ENCODE assay signal across 10 cellular contexts in the genomic region with DNA sequence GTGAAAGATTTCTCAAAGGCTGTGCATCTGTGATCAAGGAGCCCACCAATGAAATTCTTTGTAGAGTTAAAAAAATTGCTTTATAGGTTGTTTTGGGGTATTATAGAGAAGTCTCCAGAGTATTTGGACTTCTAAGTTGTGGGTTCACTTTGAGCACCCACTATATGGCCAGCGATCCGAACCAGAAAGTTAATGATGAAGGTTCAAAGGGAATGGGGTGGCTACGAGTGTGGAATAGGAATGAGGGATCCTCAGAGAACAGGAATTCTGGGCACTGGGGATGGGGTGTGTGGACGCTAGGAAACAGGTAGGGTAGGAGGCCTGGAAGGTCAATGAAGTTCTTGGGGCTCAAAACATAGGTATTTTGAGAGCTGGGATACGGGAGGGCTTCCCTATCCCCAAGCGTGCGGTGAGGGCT. TPM values are rescaled to one million over a fixed set of nuclear protein-coding genes. Genes with fewer than 3 reads are reported as not detected.
DNase-seq lines count a peak whose midpoint lies in the region; FAIRE-seq and TF ChIP-seq lines count a peak whose summit lies in the region.
"Had no signal": no experiment of that assay in that cellular context is flagged by ENCODE, and none has a peak within 500 bp of the region (broad histone marks: within the 10 kb centered on the region; RNA-seq: fewer than 3 reads in every experiment).

No MANE protein-coding gene starts in this region.

- TF ChIP-seq CTCF in Caco-2 (IDR thresholded peaks at IDR 0.05; ENCODE audit: insufficient read depth in 1 of 2, low read depth in 1 of 2, low read length in 1 of 2, severe bottlenecking in 1 of 2, unreplicated experiment in 1 of 2) (no peak), OCI-LY7 (conservative IDR thresholded peaks at IDR 0.05; ENCODE audit: low read length) (no peak), endothelial cell of umbilical vein (IDR thresholded peaks at IDR 0.05; ENCODE audit: extremely low read depth in 1 of 2, insufficient read depth in 1 of 2, low read depth in 1 of 2, low read length in 2 of 2) (no peak), osteoblast (IDR thresholded peaks at IDR 0.05; ENCODE audit: extremely low read depth, low read depth, low read length) (no peak)

- H3K4me1 ChIP-seq in Caco-2 (peaks cover 13% of the 10 kb centered on the region), OCI-LY7 (ENCODE audit: insufficient read depth, low read length, poor library complexity, severe bottlenecking) (peaks cover 55% of the 10 kb centered on the region), endothelial cell of umbilical vein (ENCODE audit: control insufficient read depth, extremely low read depth, insufficient read depth, low read length) (peaks cover 9% of the 10 kb centered on the region), osteoblast (ENCODE audit: insufficient read depth, low read length) (peaks cover 18% of the 10 kb centered on the region)

- DNase-seq in Caco-2 = no peak
- no peak for DNase-seq in OCI-LY7 (ENCODE audit: low spot score)
- DNase-seq in endothelial cell of umbilical vein (ENCODE audit: low read depth, low spot score) = no peak
- DNase-seq in osteoblast (ENCODE audit: insufficient read length, low spot score, missing footprints) = no peak
- DNase-seq in NCI-H526 (lab: John Stamatoyannopoulos, UW) = no peak
- DNase-seq in COLO668 (lab: John Stamatoyannopoulos, UW; ENCODE audit: unreplicated experiment) = no peak
- no peak for DNase-seq in GM19240 (ENCODE audit: insufficient read length, low spot score)
- no peak for DNase-seq in DMS53 treated with DMSO at 0.1 percent for 48 hours (lab: John Stamatoyannopoulos, UW; ENCODE audit: unreplicated experiment)
- DNase-seq: occipital lobe had no signal

- no peaks in the 10 kb centered on the region for H3K9me3 ChIP-seq in Caco-2
- no peaks in the 10 kb centered on the region for H3K9me3 ChIP-seq in OCI-LY7 (ENCODE audit: low read length)
- no peaks in the 10 kb centered on the region for H3K9me3 ChIP-seq in endothelial cell of umbilical vein (replicated peaks; ENCODE audit: control insufficient read depth, insufficient read depth, low read length)
- no peaks in the 10 kb centered on the region for H3K9me3 ChIP-seq in osteoblast (ENCODE audit: low read depth, low read length)

- TF ChIP-seq POLR2A in endothelial cell of umbilical vein (IDR thresholded peaks at IDR 0.05; ENCODE audit: low read depth, low read length) = no peak

- H2AFZ ChIP-seq in OCI-LY7 (ENCODE audit: low read length) (no peak overlapping the region), endothelial cell of umbilical vein (ENCODE audit: low read depth, low read length) (peak overlapping the region; percentile 17), osteoblast (ENCODE audit: low read length) (peak overlapping the region; percentile 70)

- POLR2A ChIA-PET in Caco-2 (lab: Charles Lee) = no interaction called here
- POLR2A ChIA-PET in OCI-LY7 (lab: Charles Lee) = no interaction called here
- POLR2A ChIA-PET in endothelial cell of umbilical vein (lab: Charles Lee) = no interaction called here

- no peaks in the 10 kb centered on the region for H3K36me3 ChIP-seq in Caco-2 (ENCODE audit: control insufficient read depth, insufficient read depth, low read length)
- peaks cover 35% of the 10 kb centered on the region for H3K36me3 ChIP-seq in OCI-LY7 (ENCODE audit: insufficient read depth, low read length)
- no peaks in the 10 kb centered on the region for H3K36me3 ChIP-seq in endothelial cell of umbilical vein (ENCODE audit: control insufficient read depth in 2 of 2, extremely low read depth in 1 of 2, insufficient read depth in 2 of 2, low read length in 2 of 2)
- no peaks in the 10 kb centered on the region for H3K36me3 ChIP-seq in osteoblast (ENCODE audit: insufficient read depth, low read length)

- H3K4me3 Mint-ChIP-seq in Caco-2 (ENCODE audit: unreplicated experiment) = peak overlapping the region; percentile 97

- peaks cover 54% of the 10 kb centered on the region for H3K79me2 ChIP-seq in OCI-LY7 (ENCODE audit: insufficient read depth, low read depth, low read length)
- peaks cover 22% of the 10 kb centered on the region for H3K79me2 ChIP-seq in endothelial cell of umbilical vein (ENCODE audit: control insufficient read depth, insufficient read depth, low read length)
- H3K79me2 ChIP-seq in osteoblast (ENCODE audit: insufficient read depth, low read length) = peaks cover 46% of the 10 kb centered on the region

- no peaks in the 10 kb centered on the region for H3K27me3 Mint-ChIP-seq in Caco-2 (ENCODE audit: insufficient read depth, unreplicated experiment)

- H3K27ac ChIP-seq in OCI-LY7 (ENCODE audit: low read depth, low read length, poor library complexity, severe bottlenecking) (peak overlapping the region; percentile 86), endothelial cell of umbilical vein (ENCODE audit: insufficient read depth, low read depth, low read length) (no peak overlapping the region), osteoblast (ENCODE audit: low read depth, low read length) (no peak overlapping the region)

- H3K4me2 ChIP-seq in OCI-LY7 (ENCODE audit: low read length) (peak overlapping the region; percentile 92), endothelial cell of umbilical vein (ENCODE audit: insufficient read depth, low read length) (peak overlapping the region; percentile 94), osteoblast (ENCODE audit: insufficient read depth, low read length) (peak overlapping the region; percentile 99)

- H3K4me1 Mint-ChIP-seq in Caco-2 (ENCODE audit: low read depth, unreplicated experiment) = peaks cover 22% of the 10 kb centered on the region

- H3K27me3 ChIP-seq in Caco-2 (replicated peaks; ENCODE audit: control insufficient read depth, insufficient read depth, low read length) (no peaks in the 10 kb centered on the region), endothelial cell of umbilical vein (ENCODE audit: control insufficient read depth in 2 of 2, insufficient read depth in 2 of 2, low read length in 2 of 2) (peaks cover 0 to 6% of the 10 kb centered on the region in 2 experiments), osteoblast (ENCODE audit: insufficient read depth, low read length) (peaks cover 30% of the 10 kb centered on the region)

- H3K4me3 ChIP-seq in Caco-2 (ENCODE audit: low read depth, low read length) (peak overlapping the region; percentile 92), OCI-LY7 (ENCODE audit: low read depth, low read length, poor library complexity, severe bottlenecking) (peak overlapping the region; percentile 98), endothelial cell of umbilical vein (replicated peaks in 1 of 3; ENCODE audit: insufficient read depth in 1 of 3, low read depth in 1 of 3, low read length in 3 of 3) (peak overlapping the region; percentile 71 to 82 (median 72)), osteoblast (ENCODE audit: insufficient read depth, low read length) (peak overlapping the region; percentile 84)

- peaks cover 7% of the 10 kb centered on the region for H3K36me3 Mint-ChIP-seq in Caco-2 (ENCODE audit: insufficient read depth, unreplicated experiment)

- intact Hi-C loops in Caco-2 (cut with micrococcal nuclease; ENCODE audit: unreplicated experiment) = no loop called here
- intact Hi-C loops in OCI-LY7 (cut with micrococcal nuclease; ENCODE audit: unreplicated experiment) = loop anchor here (5.0 kb wide), 1 partner anchor 232 kb away; no protein-coding TSS in a partner anchor
- intact Hi-C loops in endothelial cell of umbilical vein (cut with micrococcal nuclease) = loop anchor here (1.0 kb wide), 1 partner anchor 23 kb away; no protein-coding TSS in a partner anchor

- peak overlapping the region; percentile 35 for H3K9ac ChIP-seq in endothelial cell of umbilical vein (replicated peaks; ENCODE audit: extremely low read depth, insufficient read depth, low read length)

- H3K9me3 Mint-ChIP-seq in Caco-2 (ENCODE audit: unreplicated experiment) = no peaks in the 10 kb centered on the region

- peak overlapping the region; percentile 94 for H3K27ac Mint-ChIP-seq in Caco-2 (ENCODE audit: unreplicated experiment)

- CTCF ChIA-PET in Caco-2 (lab: Charles Lee) = interaction anchor here (0.7 kb wide), 1 partner anchor 22 kb away, joined by 6 read pairs; no protein-coding TSS in a partner anchor
- CTCF ChIA-PET in OCI-LY7 (lab: Charles Lee; ENCODE audit: unreplicated experiment) = no interaction called here
- CTCF ChIA-PET in endothelial cell of umbilical vein (lab: Charles Lee) = no interaction called here

- FAIRE-seq in endothelial cell of umbilical vein (lab: Jason Lieb, UNC) = no peak

- H3K9me1 ChIP-seq in endothelial cell of umbilical vein (replicated peaks; ENCODE audit: control insufficient read depth, extremely low read depth, insufficient read depth, low read length) = no peaks in the 10 kb centered on the region

- dilution Hi-C loops in endothelial cell of umbilical vein (cut with MboI; ENCODE audit: extremely low pct_ligation_motif_present, low sequenced_read_pairs) = no loop called here

- H4K20me1 ChIP-seq in OCI-LY7 (ENCODE audit: insufficient read depth, low read length) (peaks cover 23% of the 10 kb centered on the region), endothelial cell of umbilical vein (replicated peaks; ENCODE audit: control insufficient read depth, extremely low read depth, insufficient read depth, low read length) (no peaks in the 10 kb centered on the region), osteoblast (ENCODE audit: insufficient read depth, low read length) (peaks cover 43% of the 10 kb centered on the region)

- no peaks in the 10 kb centered on the region for H3K9me2 ChIP-seq in OCI-LY7 (ENCODE audit: insufficient read depth, low read length)

- BruUV-seq in Caco-2 (replicated peaks; lab: Mats Ljungman, UMichigan) (TSS peak; percentile 48), OCI-LY7 (replicated peaks; lab: Mats Ljungman, UMichigan) (no TSS peak), endothelial cell of umbilical vein (replicated peaks; lab: Mats Ljungman, UMichigan) (no TSS peak)

RNA-seq across cellular contexts. Expression of a gene that starts 0.8 kb away (rescaled TPM):
- total RNA-seq in Caco-2 (2022) (26.9 and 29.6 TPM in 2 replicates), OCI-LY7 (2022) (57.5 and 57.9 TPM in 2 replicates), endothelial cell of umbilical vein (20.9 and 23.4 TPM in 2 replicates), osteoblast (6.8 and 12.7 TPM in 2 replicates)
- 47.8 and 50.0 TPM in 2 replicates for total RNA-seq in OCI-LY7 (2014; rRNA removed; shearing (Covaris generic))
- polyA plus RNA-seq in endothelial cell of umbilical vein = 14.5 and 16.4 TPM in 2 replicates
- 13.2 and 14.8 TPM in 2 replicates for polyA plus RNA-seq in endothelial cell of umbilical vein (2011; cell fraction: cytosol; rRNA removed)
- polyA plus RNA-seq in endothelial cell of umbilical vein (2011; cell fraction: nucleus; rRNA removed) = 23.5 and 30.8 TPM in 2 replicates
- polyA plus RNA-seq in endothelial cell of umbilical vein (2012) = 20.1 and 20.3 TPM in 2 replicates
- 15.2 and 21.4 TPM in 2 replicates for polyA minus RNA-seq in endothelial cell of umbilical vein
- polyA minus RNA-seq in endothelial cell of umbilical vein (2011; cell fraction: cytosol; rRNA and poly(A)+ RNA removed) = 17.3 TPM
- polyA minus RNA-seq in endothelial cell of umbilical vein (2011; cell fraction: nucleus; rRNA and poly(A)+ RNA removed) = 7.2 and 7.8 TPM in 2 replicates

RNA-seq across cellular contexts. Expression of a gene that starts 39.9 kb away (rescaled TPM):
- total RNA-seq in Caco-2 (2022) (1.1 and 1.2 TPM in 2 replicates), OCI-LY7 (2022) (0.15 TPM in 1 of 2 replicates, not detected in the other), endothelial cell of umbilical vein (not detected in 2 replicates), osteoblast (under 0.01 TPM in 1 of 2 replicates, not detected in the other)
- total RNA-seq in OCI-LY7 (2014; rRNA removed; shearing (Covaris generic)) = not detected in 2 replicates
- polyA plus RNA-seq in endothelial cell of umbilical vein = not detected in 2 replicates
- polyA plus RNA-seq in endothelial cell of umbilical vein (2011; cell fraction: cytosol; rRNA removed) = not detected in 2 replicates
- polyA plus RNA-seq in endothelial cell of umbilical vein (2011; cell fraction: nucleus; rRNA removed) = not detected in 2 replicates
- polyA plus RNA-seq in endothelial cell of umbilical vein (2012) = not detected in 2 replicates
- not detected in 2 replicates for polyA minus RNA-seq in endothelial cell of umbilical vein
- not detected for polyA minus RNA-seq in endothelial cell of umbilical vein (2011; cell fraction: cytosol; rRNA and poly(A)+ RNA removed)
- not detected in 2 replicates for polyA minus RNA-seq in endothelial cell of umbilical vein (2011; cell fraction: nucleus; rRNA and poly(A)+ RNA removed)
- total RNA-seq: occipital lobe, SK-MEL-5 had no signal

RNA-seq across cellular contexts. Expression of a gene that starts 59.1 kb away (rescaled TPM):
- total RNA-seq in Caco-2 (2022) (0.09 and 0.11 TPM in 2 replicates), OCI-LY7 (2022) (not detected in 2 replicates), endothelial cell of umbilical vein (not detected in 2 replicates), osteoblast (under 0.01 TPM in 1 of 2 replicates, not detected in the other)
- total RNA-seq in OCI-LY7 (2014; rRNA removed; shearing (Covaris generic)) = not detected in 2 replicates
- polyA plus RNA-seq in endothelial cell of umbilical vein = not detected in 2 replicates
- polyA plus RNA-seq in endothelial cell of umbilical vein (2011; cell fraction: cytosol; rRNA removed) = not detected in 2 replicates
- polyA plus RNA-seq in endothelial cell of umbilical vein (2011; cell fraction: nucleus; rRNA removed) = not detected in 2 replicates
- polyA plus RNA-seq in endothelial cell of umbilical vein (2012) = not detected in 2 replicates
- polyA minus RNA-seq in endothelial cell of umbilical vein = not detected in 2 replicates
- polyA minus RNA-seq in endothelial cell of umbilical vein (2011; cell fraction: cytosol; rRNA and poly(A)+ RNA removed) = 0.41 TPM
- not detected in 2 replicates for polyA minus RNA-seq in endothelial cell of umbilical vein (2011; cell fraction: nucleus; rRNA and poly(A)+ RNA removed)
- total RNA-seq: SK-MEL-5 had no signal
